8 cellular contexts compared by ENCODE assay signal in genomic region chr19:35124098-35125060, GRCh38. TPM values are rescaled to one million over a fixed set of nuclear protein-coding genes. Genes with fewer than 3 reads are reported as not detected.
DNase-seq lines count a peak whose midpoint lies in the region; ATAC-seq, FAIRE-seq and TF ChIP-seq lines count a peak whose summit lies in the region.

No MANE protein-coding gene starts in this region.

- peak overlapping the region; percentile 1; the same call in 1 of the 2 replicates for H3K27ac ChIP-seq in WERI-Rb-1
- peak overlapping the region; percentile 83 for H3K27ac ChIP-seq in keratinocyte (ENCODE audit: control insufficient read depth, insufficient read depth, low read length)

- TF ChIP-seq CTCF in WERI-Rb-1 (IDR thresholded peaks at IDR 0.05; ENCODE audit: low read depth, low read length) = no peak
- no peak for TF ChIP-seq CTCF in MCF 10A (IDR thresholded peaks at IDR 0.05; ENCODE audit: unreplicated experiment)
- no peak for TF ChIP-seq CTCF in keratinocyte (optimal IDR thresholded peaks at IDR 0.05 in 1 of 3, IDR thresholded peaks at IDR 0.05 in 1 of 3, conservative IDR thresholded peaks at IDR 0.05 in 1 of 3; ENCODE audit: extremely low read depth in 1 of 3, insufficient read depth in 2 of 3, low read length in 3 of 3)

- H3K79me2 ChIP-seq in keratinocyte (ENCODE audit: control insufficient read depth, insufficient read depth, low read length) = peaks cover 4% of the 10 kb centered on the region

- H3K27me3 ChIP-seq in WERI-Rb-1 (ENCODE audit: insufficient read depth, low read depth, severe bottlenecking) (no peaks in the 10 kb centered on the region), keratinocyte (ENCODE audit: control insufficient read depth, extremely low read depth, insufficient read depth, low read length) (no peaks in the 10 kb centered on the region)

- peak overlapping the region; percentile 76 for H3K4me2 ChIP-seq in keratinocyte (ENCODE audit: control insufficient read depth, extremely low read depth, insufficient read depth, low read depth, low read length)

- peak overlapping the region; percentile 89 for H3K4me3 Mint-ChIP-seq in MCF 10A (ENCODE audit: unreplicated experiment)

- no peaks in the 10 kb centered on the region for H3K27me3 Mint-ChIP-seq in MCF 10A (ENCODE audit: insufficient read depth, unreplicated experiment)

- H3K4me1 ChIP-seq in keratinocyte (ENCODE audit: control insufficient read depth, extremely low read depth, insufficient read depth, low read length) = peaks cover 73% of the 10 kb centered on the region

- H3K36me3 Mint-ChIP-seq in MCF 10A (ENCODE audit: insufficient read depth, unreplicated experiment) = peaks cover 11% of the 10 kb centered on the region

- peak overlapping the region; percentile 69 for H3K9ac ChIP-seq in keratinocyte (ENCODE audit: control insufficient read depth, extremely low read depth, insufficient read depth, low read length)

- peak overlapping the region; percentile 73 for H3K27ac Mint-ChIP-seq in MCF 10A (ENCODE audit: low read depth, unreplicated experiment)

- H3K9me3 Mint-ChIP-seq in MCF 10A (ENCODE audit: unreplicated experiment) = no peaks in the 10 kb centered on the region

- H3K9me1 ChIP-seq in keratinocyte (ENCODE audit: control insufficient read depth, extremely low read depth, insufficient read depth, low read length) = no peaks in the 10 kb centered on the region

- H3K4me3 ChIP-seq in WERI-Rb-1 (ENCODE audit: low read depth, low read length) (no peak overlapping the region), keratinocyte (ENCODE audit: control insufficient read depth in 2 of 3, extremely low read depth in 1 of 3, insufficient read depth in 2 of 3, low read depth in 1 of 3, low read length in 3 of 3) (peak overlapping the region; percentile 8 to 60 (median 36))

- BruUV-seq in MCF 10A (replicated peaks; lab: Mats Ljungman, UMichigan) = no TSS peak

- POLR2A ChIA-PET in MCF 10A (lab: Yijun Ruan, JAX) = interaction anchor here (0.6 to 6.0 kb wide), 22 partner anchors 8 to 712 kb away, joined by 3 to 70 read pairs (median 4); partner anchors contain the start of genes FXYD3 and LGI4

- ATAC-seq in GM21515 (IDR thresholded peaks at IDR 0.05; ENCODE audit: unreplicated experiment) (peak; percentile 73), HG02623 (IDR thresholded peaks at IDR 0.05; ENCODE audit: unreplicated experiment) (no peak)

- dilution Hi-C loops in keratinocyte (cut with MboI; ENCODE audit: extremely low pct_ligation_motif_present, low sequenced_read_pairs) = no loop called here

- no peaks in the 10 kb centered on the region for H4K20me1 ChIP-seq in keratinocyte (ENCODE audit: control insufficient read depth, extremely low read depth, insufficient read depth, low read length)

- intact Hi-C loops in MCF 10A (cut with micrococcal nuclease) = no loop called here

- CTCF ChIA-PET in MCF 10A (lab: Yijun Ruan, JAX) = interaction anchor here (0.6 to 2.6 kb wide), 9 partner anchors 9 to 318 kb away, joined by 3 to 17 read pairs (median 4); partner anchors contain the start of genes FXYD3 and LGI4

- H2AFZ ChIP-seq in keratinocyte (ENCODE audit: control insufficient read depth, low read length) = peak overlapping the region; percentile 77

- H3K4me1 Mint-ChIP-seq in MCF 10A (ENCODE audit: insufficient read depth, unreplicated experiment) = peaks cover 50% of the 10 kb centered on the region

- DNase-seq in COLO829 (ENCODE audit: low spot score) (peak; percentile 97), NCI-H1105 treated with DMSO at 0.1 percent for 48 hours (lab: John Stamatoyannopoulos, UW) (peak; percentile 74), WERI-Rb-1 (no peak), MCF 10A (ENCODE audit: unreplicated experiment) (peak; percentile 97), keratinocyte (ENCODE audit: low read depth, low spot score) (peak; percentile 75)
- DNase-seq in stimulated activated CD4-positive, alpha-beta T cell treated with anti-CD3 and anti-CD28 coated beads, Interleukin-15, amount 100 ng/mL, for 24 hours = peak; percentile 92

- peaks cover 12% of the 10 kb centered on the region for H3K36me3 ChIP-seq in WERI-Rb-1
- peaks cover 7 to 17% of the 10 kb centered on the region in 2 experiments for H3K36me3 ChIP-seq in keratinocyte (ENCODE audit: control insufficient read depth in 2 of 2, extremely low read depth in 1 of 2, insufficient read depth in 2 of 2, low read length in 2 of 2)

- peak; percentile 68 for FAIRE-seq in keratinocyte (lab: Jason Lieb, UNC)

- H3K9me3 ChIP-seq in WERI-Rb-1 (ENCODE audit: severe bottlenecking) (no peaks in the 10 kb centered on the region), keratinocyte (ENCODE audit: control insufficient read depth, low read depth, low read length) (no peaks in the 10 kb centered on the region)

RNA-seq across cellular contexts. Expression of gene FXYD3, which starts 8.8 kb away (rescaled TPM):
- total RNA-seq in MCF 10A (2022) = 4.3 and 6.9 TPM in 2 replicates
- 563 to 2,415 TPM (median 851 TPM) in 3 replicates for polyA plus RNA-seq in keratinocyte
- 498 TPM for polyA plus RNA-seq in keratinocyte (2011; ENCODE audit: low read depth)
- polyA plus RNA-seq in keratinocyte (2011; cell fraction: cytosol; rRNA removed) = 945 and 1,085 TPM in 2 replicates
- polyA plus RNA-seq in keratinocyte (2011; cell fraction: nucleus; rRNA removed) = 621 and 766 TPM in 2 replicates
- 829 and 2,475 TPM in 2 replicates for polyA plus RNA-seq in keratinocyte (2012; ENCODE audit: low replicate concordance)
- polyA minus RNA-seq in keratinocyte = 308 to 665 TPM (median 468 TPM) in 3 replicates
- polyA minus RNA-seq in keratinocyte (2011; cell fraction: cytosol; rRNA and poly(A)+ RNA removed) = 614 TPM
- 205 and 217 TPM in 2 replicates for polyA minus RNA-seq in keratinocyte (2011; cell fraction: nucleus; rRNA and poly(A)+ RNA removed)

RNA-seq across cellular contexts. Expression of gene LGI4, which starts 10.5 kb away (rescaled TPM):
- total RNA-seq in MCF 10A (2022) = 0.91 TPM in 1 of 2 replicates, not detected in the other
- 0.01 to 0.14 TPM (median 0.10 TPM) in 3 replicates for polyA plus RNA-seq in keratinocyte
- polyA plus RNA-seq in keratinocyte (2011; ENCODE audit: low read depth) = 0.76 TPM
- polyA plus RNA-seq in keratinocyte (2011; cell fraction: cytosol; rRNA removed) = 0.09 TPM in 1 of 2 replicates, not detected in the other
- 0.89 and 1.1 TPM in 2 replicates for polyA plus RNA-seq in keratinocyte (2011; cell fraction: nucleus; rRNA removed)
- polyA plus RNA-seq in keratinocyte (2012; ENCODE audit: low replicate concordance) = 0.11 and 0.93 TPM in 2 replicates
- polyA minus RNA-seq in keratinocyte = not detected in 3 replicates
- polyA minus RNA-seq in keratinocyte (2011; cell fraction: cytosol; rRNA and poly(A)+ RNA removed) = not detected
- 0.31 TPM in 1 of 2 replicates, not detected in the other for polyA minus RNA-seq in keratinocyte (2011; cell fraction: nucleus; rRNA and poly(A)+ RNA removed)

RNA-seq across cellular contexts. Expression of gene FXYD1, which starts 14.2 kb away (rescaled TPM):
- not detected in 2 replicates for total RNA-seq in MCF 10A (2022)
- polyA plus RNA-seq in keratinocyte = 0.14 to 0.23 TPM (median 0.19 TPM) in 3 replicates
- not detected for polyA plus RNA-seq in keratinocyte (2011; ENCODE audit: low read depth)
- polyA plus RNA-seq in keratinocyte (2011; cell fraction: cytosol; rRNA removed) = not detected in 2 replicates
- not detected in 2 replicates for polyA plus RNA-seq in keratinocyte (2011; cell fraction: nucleus; rRNA removed)
- 0.32 and 2.6 TPM in 2 replicates for polyA plus RNA-seq in keratinocyte (2012; ENCODE audit: low replicate concordance)
- polyA minus RNA-seq in keratinocyte = not detected in 3 replicates
- not detected for polyA minus RNA-seq in keratinocyte (2011; cell fraction: cytosol; rRNA and poly(A)+ RNA removed)
- not detected in 2 replicates for polyA minus RNA-seq in keratinocyte (2011; cell fraction: nucleus; rRNA and poly(A)+ RNA removed)

RNA-seq across cellular contexts. Expression of gene FXYD7, which starts 18.7 kb away (rescaled TPM):
- total RNA-seq in MCF 10A (2022) = not detected in 2 replicates
- polyA plus RNA-seq in keratinocyte = 0.36 TPM in 1 of 3 replicates, not detected in the others
- not detected for polyA plus RNA-seq in keratinocyte (2011; ENCODE audit: low read depth)
- not detected in 2 replicates for polyA plus RNA-seq in keratinocyte (2011; cell fraction: cytosol; rRNA removed)
- not detected in 2 replicates for polyA plus RNA-seq in keratinocyte (2011; cell fraction: nucleus; rRNA removed)
- 0.24 TPM in 1 of 2 replicates, not detected in the other for polyA plus RNA-seq in keratinocyte (2012; ENCODE audit: low replicate concordance)
- not detected in 3 replicates for polyA minus RNA-seq in keratinocyte
- polyA minus RNA-seq in keratinocyte (2011; cell fraction: cytosol; rRNA and poly(A)+ RNA removed) = not detected
- not detected in 2 replicates for polyA minus RNA-seq in keratinocyte (2011; cell fraction: nucleus; rRNA and poly(A)+ RNA removed)

RNA-seq across cellular contexts. Expression of gene FXYD5, which starts 30.2 kb away (rescaled TPM):
- total RNA-seq in MCF 10A (2022) = 150 and 159 TPM in 2 replicates
- polyA plus RNA-seq in keratinocyte = 82.5 to 457 TPM (median 122 TPM) in 3 replicates
- 159 TPM for polyA plus RNA-seq in keratinocyte (2011; ENCODE audit: low read depth)
- 216 and 272 TPM in 2 replicates for polyA plus RNA-seq in keratinocyte (2011; cell fraction: cytosol; rRNA removed)
- polyA plus RNA-seq in keratinocyte (2011; cell fraction: nucleus; rRNA removed) = 163 TPM in 2 replicates
- 191 and 430 TPM in 2 replicates for polyA plus RNA-seq in keratinocyte (2012; ENCODE audit: low replicate concordance)
- polyA minus RNA-seq in keratinocyte = 206 to 558 TPM (median 224 TPM) in 3 replicates
- polyA minus RNA-seq in keratinocyte (2011; cell fraction: cytosol; rRNA and poly(A)+ RNA removed) = 226 TPM
- polyA minus RNA-seq in keratinocyte (2011; cell fraction: nucleus; rRNA and poly(A)+ RNA removed) = 66.2 and 71.1 TPM in 2 replicates
